8 cellular contexts compared by ENCODE assay signal in the genomic region with DNA sequence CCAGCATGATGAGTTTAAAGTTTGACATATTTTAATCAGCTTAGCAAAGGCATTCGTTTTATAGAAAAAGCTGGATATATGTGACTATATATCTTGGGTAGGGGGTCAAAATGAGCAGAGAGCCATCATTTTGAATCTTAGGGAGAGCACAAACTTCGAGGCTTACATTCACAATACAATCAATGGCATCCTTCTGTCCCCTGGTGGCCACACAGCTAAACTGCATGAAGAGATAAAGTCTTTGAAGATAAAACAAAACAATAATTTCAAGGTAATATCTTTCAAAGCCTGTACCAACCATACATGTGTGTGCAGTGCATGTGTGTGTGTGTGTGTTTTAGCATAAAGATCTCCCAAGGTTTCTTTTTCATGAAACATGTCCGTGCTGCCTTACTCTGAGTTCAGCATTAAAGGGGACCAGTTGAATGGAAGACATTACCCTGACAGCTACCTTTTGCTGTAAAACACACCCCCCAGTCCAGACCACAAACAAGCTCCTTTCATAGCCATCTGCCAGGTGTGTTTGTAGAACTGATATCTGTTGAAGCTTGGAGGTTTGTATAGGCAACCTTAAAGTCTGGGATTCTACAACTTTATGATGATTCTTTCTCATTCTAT. TPM values are rescaled to one million over a fixed set of nuclear protein-coding genes. Genes with fewer than 3 reads are reported as not detected.
A peak's percentile ranks its signal among the peaks of the same experiment; 100 is the strongest.
DNase-seq lines count a peak whose midpoint lies in the region; ATAC-seq and TF ChIP-seq lines count a peak whose summit lies in the region.

No MANE protein-coding gene starts in this region.

- no peaks in the 10 kb centered on the region for H3K27me3 ChIP-seq in H7 (ENCODE audit: control insufficient read depth, insufficient read depth, low read length)

- H3K36me3 ChIP-seq in H7 (replicated peaks; ENCODE audit: control insufficient read depth, insufficient read depth, low read length), result no peaks in the 10 kb centered on the region

- TF ChIP-seq CTCF in fibroblast of pulmonary artery (IDR thresholded peaks at IDR 0.05; ENCODE audit: low read length, missing control alignments), result peak; percentile 87
- TF ChIP-seq CTCF in retinal pigment epithelial cell (conservative IDR thresholded peaks at IDR 0.05; ENCODE audit: low read depth, low read length), result peak; percentile 86

- ATAC-seq in GM18519 (IDR thresholded peaks at IDR 0.05; ENCODE audit: low FRiP score, unreplicated experiment), result no peak

- DNase-seq in NCI-H146 (lab: John Stamatoyannopoulos, UW), result peak; percentile 7
- DNase-seq in NCI-H146 treated with DMSO at 0.1 percent for 48 hours (lab: John Stamatoyannopoulos, UW; ENCODE audit: unreplicated experiment), result no peak
- DNase-seq in H7, result peak; percentile 18
- DNase-seq in NCI-H2196 (lab: John Stamatoyannopoulos, UW; ENCODE audit: unreplicated experiment), result peak; percentile 24
- peak; percentile 32 for DNase-seq in activated T-cell treated with anti-CD3 and anti-CD28 coated beads for 4 hours
- peak; percentile 52 for DNase-seq in fibroblast of pulmonary artery (ENCODE audit: low read depth)
- no peak for DNase-seq in retinal pigment epithelial cell (ENCODE audit: low read depth)

- H3K4me3 ChIP-seq in H7 (ENCODE audit: insufficient read depth, low read depth, low read length) (no peak overlapping the region), fibroblast of pulmonary artery (replicated peaks; ENCODE audit: low read depth, low read length) (no peak overlapping the region), retinal pigment epithelial cell (ENCODE audit: low read length) (no peak overlapping the region)

RNA-seq across cellular contexts. Expression of a gene that starts 22.0 kb away (rescaled TPM):
- total RNA-seq in H7 (2014; rRNA removed; shearing (Covaris generic)), result 6.7 and 8.7 TPM in 2 replicates

RNA-seq across cellular contexts. Expression of a gene that starts 45.5 kb away (rescaled TPM):
- total RNA-seq in H7 (2014; rRNA removed; shearing (Covaris generic)), result 0.14 TPM in 1 of 2 replicates, not detected in the other

Comparison
In these comparisons a context has a peak if more than half of its experiments do, and no peak if none do; other contexts are left out.
1. DNase-seq: peak in NCI-H146 (single experiment), H7 (single experiment), NCI-H2196 (single experiment), activated T-cell treated with anti-CD3 and anti-CD28 coated beads for 4 hours (single experiment) and fibroblast of pulmonary artery (single experiment); none in NCI-H146 treated with DMSO at 0.1 percent for 48 hours (single experiment) and retinal pigment epithelial cell (single experiment).